In the genomic region with DNA sequence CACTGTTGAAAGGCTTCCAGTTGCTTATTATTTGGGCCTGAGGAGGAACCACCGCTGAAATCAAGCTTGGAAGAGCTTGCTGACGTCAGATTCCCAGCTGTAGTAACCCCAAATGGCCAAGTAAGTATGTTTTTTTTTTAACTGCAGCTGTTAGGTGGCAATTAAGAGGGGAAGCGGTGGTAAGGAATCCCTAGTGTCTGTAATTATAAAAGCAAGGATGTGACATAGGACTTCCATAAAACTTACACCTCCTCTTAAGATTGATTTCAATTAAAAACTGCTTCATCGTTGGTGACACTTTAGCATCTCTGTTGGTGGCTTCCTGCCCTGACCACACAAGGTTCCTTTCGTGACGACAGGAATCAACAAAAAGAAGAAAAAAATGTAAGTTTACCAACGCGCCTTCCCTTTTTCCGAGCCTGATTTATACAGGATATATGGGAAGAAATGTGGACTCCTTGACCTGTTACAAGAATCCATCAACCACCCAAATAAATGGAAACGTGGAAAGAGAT, we compare ENCODE assay signal across 8 cellular contexts. TPM values are rescaled to one million over a fixed set of nuclear protein-coding genes. Genes with fewer than 3 reads are reported as not detected.
DNase-seq lines count a peak whose midpoint lies in the region; ATAC-seq and TF ChIP-seq lines count a peak whose summit lies in the region.

No MANE protein-coding gene starts in this region.

- no peak for TF ChIP-seq POLR2A in body of pancreas (IDR thresholded peaks at IDR 0.05)

- ATAC-seq in body of pancreas = no peak
- ATAC-seq in stimulated activated naive CD8-positive, alpha-beta T cell treated with anti-CD3 and anti-CD28 coated beads, Interleukin-15, Interleukin-2, amounts not matched to agents 100 U/mL and 50 U/mL, for 24 hours = no peak

- no peaks in the 10 kb centered on the region for H3K27me3 ChIP-seq in body of pancreas
- H3K27me3 ChIP-seq in layer of hippocampus (ENCODE audit: control insufficient read depth, insufficient read depth, low read length) = no peaks in the 10 kb centered on the region

- H3K9me3 ChIP-seq in body of pancreas = no peaks in the 10 kb centered on the region

- H3K36me3 ChIP-seq in body of pancreas (replicated peaks in 1 of 2; ENCODE audit: insufficient read depth in 1 of 2, low read depth in 2 of 2) = no peaks in the 10 kb centered on the region

- H3K27ac ChIP-seq in body of pancreas (peak overlapping the region in 3 of 4 donors; percentile 73 to 93 (median 91)), layer of hippocampus (ENCODE audit: low read depth, low read length) (peak overlapping the region; percentile 77)

- TF ChIP-seq CTCF in body of pancreas (IDR thresholded peaks at IDR 0.05) = no peak

- DNase-seq in NOMO-1 (lab: John Stamatoyannopoulos, UW; ENCODE audit: unreplicated experiment in 2 of 2) = peak; percentile 30 to 64
- no peak for DNase-seq in NOMO-1 treated with dmso at 0.1 percent for 144 hours (lab: John Stamatoyannopoulos, UW; ENCODE audit: unreplicated experiment)
- DNase-seq in OCI-M1 (lab: John Stamatoyannopoulos, UW) = peak; percentile 55
- DNase-seq in body of pancreas = peak in 2 of 4 donors; percentile 16 to 30
- peak; percentile 36 for DNase-seq in stimulated activated naive CD8-positive, alpha-beta T cell treated with anti-CD3 and anti-CD28 coated beads, Interleukin-15, Interleukin-2, amounts not matched to agents 100 U/mL and 50 U/mL, for 24 hours
- no peak for DNase-seq in GM19240 (ENCODE audit: insufficient read length, low spot score)
- no peak for DNase-seq in NCI-H2227 (lab: John Stamatoyannopoulos, UW; ENCODE audit: unreplicated experiment)

- peaks cover 7% of the 10 kb centered on the region for H3K4me1 ChIP-seq in body of pancreas

- intact Hi-C loops in body of pancreas (cut with DNase I) = no loop called here

- WGBS in body of pancreas, 2 donors = 11 to 16% methylated on average over 10 of the region's 10 CpGs

- H3K4me3 ChIP-seq in body of pancreas = peak overlapping the region in 1 of 2 donors; percentile 51

RNA-seq across cellular contexts. Expression of a gene that starts 0.9 kb away (rescaled TPM):
- total RNA-seq in body of pancreas = 10 to 100 TPM; 12.5 to 15.0 TPM

Comparison
In these comparisons a context has a peak if more than half of its experiments do, and no peak if none do; other contexts are left out.
1. DNase-seq: peak in NOMO-1 (2 of 2), OCI-M1 (single experiment) and stimulated activated naive CD8-positive, alpha-beta T cell treated with anti-CD3 and anti-CD28 coated beads, Interleukin-15, Interleukin-2, amounts not matched to agents 100 U/mL and 50 U/mL, for 24 hours (single experiment); none in NOMO-1 treated with dmso at 0.1 percent for 144 hours (single experiment), GM19240 (single experiment) and NCI-H2227 (single experiment).